In genomic region chr11:119520400-119520799, GRCh38 we compare ENCODE assay signal across 23 cellular contexts.
A peak's percentile ranks its signal among the peaks of the same experiment; 100 is the strongest.
DNase-seq lines count a peak whose midpoint lies in the region; ATAC-seq, FAIRE-seq and TF ChIP-seq lines count a peak whose summit lies in the region.
"Had no signal": no experiment of that assay in that cellular context is flagged by ENCODE, and none has a peak within 500 bp of the region (broad histone marks: within the 10 kb centered on the region; RNA-seq: fewer than 3 reads in every experiment).

No MANE protein-coding gene starts in this region.

- no peak for FAIRE-seq in kidney (lab: Jason Lieb, UNC)
- FAIRE-seq: GM12878, HTR-8/SVneo had no signal

- no peak overlapping the region for H3K4me2 ChIP-seq in GM23338

- no peaks in the 10 kb centered on the region; the same call in 1 of the 2 replicates for H4K20me1 ChIP-seq in GM23338 (replicated peaks; ENCODE audit: insufficient read depth)

- H2AFZ ChIP-seq in GM23338 = no peak overlapping the region

- DNase-seq in DMS153 (lab: John Stamatoyannopoulos, UW) (peak; percentile 14), DMS153 treated with DMSO at 0.1 percent for 48 hours (lab: John Stamatoyannopoulos, UW; ENCODE audit: unreplicated experiment) (no peak), GM23338 (ENCODE audit: low spot score) (no peak), NCI-H510A (lab: John Stamatoyannopoulos, UW) (peak; percentile 44), kidney (peak; percentile 45), MV-4-11 (lab: John Stamatoyannopoulos, UW) (no peak), GM19238 (ENCODE audit: insufficient read length, low spot score) (no peak)
- DNase-seq: AML-193; EL; H7; MM.1S; NCI-H2029 treated with DMSO at 0.1 percent for 48 hours; NCI-H526 treated with DMSO at 0.1 percent for 48 hours; NK-92 treated with Interleukin-12 subunit alpha and Interleukin-12 subunit beta, amount 100 ng/mL, for 24 hours; Peyer's patch had no signal

- no peaks in the 10 kb centered on the region for H3K27me3 ChIP-seq in GM23338 (ENCODE audit: insufficient read depth)
- H3K27me3 ChIP-seq: Peyer's patch, SJSA1 had no signal

- TF ChIP-seq CTCF in GM23338 (conservative IDR thresholded peaks at IDR 0.05; ENCODE audit: low read depth in 2 of 2) (no peak), kidney (IDR thresholded peaks at IDR 0.05; ENCODE audit: borderline replicate concordance, extremely low read depth, insufficient read depth) (no peak)

- H3K4me3 ChIP-seq in GM23338 (no peak overlapping the region), kidney (ENCODE audit: low read length in 2 of 2) (no peak overlapping the region)
- H3K4me3 ChIP-seq: GM12878, Peyer's patch, SJSA1 had no signal

- H3K36me3 Mint-ChIP-seq in GM23338 (ENCODE audit: low read depth) = no peaks in the 10 kb centered on the region
- H3K36me3 Mint-ChIP-seq: IgD-negative memory B cell had no signal

- H3K9me2 ChIP-seq in GM23338 (ENCODE audit: insufficient read depth) = no peaks in the 10 kb centered on the region

- peaks cover 12% of the 10 kb centered on the region for H3K27me3 Mint-ChIP-seq in GM23338 (ENCODE audit: insufficient read depth, low read depth, poor library complexity)

- no peaks in the 10 kb centered on the region for H3K79me2 ChIP-seq in GM23338 (replicated peaks; ENCODE audit: insufficient read depth)

- peak; percentile 25; the same call in 2 of the 3 replicates for ATAC-seq in GM23338
- ATAC-seq in HG03159 (IDR thresholded peaks at IDR 0.05; ENCODE audit: unreplicated experiment) = no peak
- ATAC-seq: GM12878 had no signal

- H3K4me1 ChIP-seq in GM23338 (ENCODE audit: insufficient read depth) (no peaks in the 10 kb centered on the region), kidney (ENCODE audit: control insufficient read depth in 1 of 2, insufficient read depth in 1 of 2, low read depth in 1 of 2, low read length in 2 of 2) (no peaks in the 10 kb centered on the region)
- H3K4me1 ChIP-seq: Peyer's patch, SJSA1 had no signal

- peaks cover 12% of the 10 kb centered on the region; the same call in 2 of the 3 replicates for H3K4me1 Mint-ChIP-seq in GM23338

- no peaks in the 10 kb centered on the region for H3K9me3 Mint-ChIP-seq in GM23338
- H3K9me3 Mint-ChIP-seq: T-helper 1 cell treated with Interleukin-12 subunit alpha and Interleukin-12 subunit beta and Interleukin-4 antibody, amounts not matched to agents 30 μg/mL and 1 μg/mL, for 36 hours had no signal

- intact Hi-C loops in kidney (cut with DNase I) = no loop called here

- no peaks in the 10 kb centered on the region for H3K36me3 ChIP-seq in GM23338 (ENCODE audit: insufficient read depth)
- no peaks in the 10 kb centered on the region for H3K36me3 ChIP-seq in kidney (ENCODE audit: control insufficient read depth in 1 of 2, insufficient read depth in 2 of 2, low read length in 2 of 2)
- H3K36me3 ChIP-seq: Peyer's patch, SJSA1 had no signal

- H3F3A ChIP-seq in GM23338 (replicated peaks; ENCODE audit: low read depth) = no peaks in the 10 kb centered on the region

- H3K4me3 Mint-ChIP-seq in GM23338 = no peak overlapping the region
- H3K4me3 Mint-ChIP-seq: IgD-negative memory B cell; T-helper 1 cell treated with Interleukin-12 subunit alpha and Interleukin-12 subunit beta and Interleukin-4 antibody, amounts not matched to agents 30 μg/mL and 1 μg/mL, for 36 hours had no signal

- no peak overlapping the region for H3K27ac ChIP-seq in GM23338 (ENCODE audit: low read depth)
- no peak overlapping the region for H3K27ac ChIP-seq in kidney (ENCODE audit: low read depth in 2 of 2, low read length in 2 of 2)
- H3K27ac ChIP-seq: 22Rv1, C4-2B, Peyer's patch, SJSA1 had no signal

- no peak overlapping the region for H3K27ac Mint-ChIP-seq in GM23338
- H3K27ac Mint-ChIP-seq: IgD-negative memory B cell; T-helper 1 cell treated with Interleukin-12 subunit alpha and Interleukin-12 subunit beta and Interleukin-4 antibody, amounts not matched to agents 30 μg/mL and 1 μg/mL, for 36 hours had no signal

- H3K9ac ChIP-seq in kidney (ENCODE audit: low read length in 2 of 2) = no peak overlapping the region

- no peaks in the 10 kb centered on the region for H3K9me3 ChIP-seq in kidney (ENCODE audit: control insufficient read depth in 1 of 2, low read length in 2 of 2)
- H3K9me3 ChIP-seq: Peyer's patch, SJSA1 had no signal

TF ChIP-seq in GM23338, 12 proteins besides CTCF, POLR2A, EP300 and RAD21 (continues in another document):
- no peak for TF ChIP-seq ETS1 (IDR thresholded peaks at IDR 0.05)
- TF ChIP-seq POLR2AphosphoS5 (IDR thresholded peaks at IDR 0.05; ENCODE audit: low read depth) = no peak
- no peak for TF ChIP-seq REST (IDR thresholded peaks at IDR 0.05; ENCODE audit: unreplicated experiment)

Comparison
In these comparisons a context has a peak if more than half of its experiments do, and no peak if none do; other contexts are left out.
1. DNase-seq: peak in DMS153 (single experiment), NCI-H510A (single experiment) and kidney (single experiment); none in DMS153 treated with DMSO at 0.1 percent for 48 hours (single experiment), GM23338 (single experiment), MV-4-11 (single experiment) and GM19238 (single experiment).